Comparison of ENCODE assay signal across 1 cellular context in genomic region chr11:19232910-19233503, GRCh38.
TF ChIP-seq lines count a peak whose summit lies in the region.

No MANE protein-coding gene starts in this region.

TF ChIP-seq in SK-N-SH, 30 proteins besides CTCF, POLR2A, EP300 and RAD21 (continued from another document):
- no peak for TF ChIP-seq FOXM1 (IDR thresholded peaks at IDR 0.05; ENCODE audit: low read depth)
- peak; percentile 75 for TF ChIP-seq JUND (IDR thresholded peaks at IDR 0.05)
- TF ChIP-seq GABPA (IDR thresholded peaks at IDR 0.05; ENCODE audit: low read depth): no peak
- TF ChIP-seq TCF12 (IDR thresholded peaks at IDR 0.05): peak; percentile 50; the same call in 1 of the 2 replicates
- TF ChIP-seq YY1 (IDR thresholded peaks at IDR 0.05; ENCODE audit: low read depth): 0 out of 2 replicates have a peak, but pooled peaks have one; percentile 16
